ENCODE assay signal across 28 cellular contexts in the genomic region with DNA sequence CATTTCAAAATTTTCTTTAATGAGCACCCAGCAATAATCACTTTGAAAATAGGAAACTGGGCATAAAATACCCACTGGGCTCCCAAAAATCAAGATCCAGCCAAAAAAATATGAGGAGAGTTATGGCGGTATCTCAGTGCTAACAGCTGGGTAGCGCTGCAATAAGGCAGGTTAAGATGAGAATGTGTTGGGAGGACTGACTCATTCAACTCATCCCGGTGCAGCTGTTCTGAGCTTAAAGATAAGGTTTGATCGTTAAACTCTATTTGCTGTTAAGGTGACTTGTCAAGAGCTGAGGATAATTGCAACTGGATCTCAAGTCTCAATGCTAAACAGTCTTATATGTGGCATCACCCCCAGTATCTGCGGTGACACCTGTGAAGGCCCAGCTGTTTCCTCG.
"Had no signal": no experiment of that assay in that cellular context is flagged by ENCODE, and none has a peak within 500 bp of the region (broad histone marks: within the 10 kb centered on the region; RNA-seq: fewer than 3 reads in every experiment).

No MANE protein-coding gene starts in this region.

- H2AFZ ChIP-seq: hepatocyte had no signal

- H3K4me1 ChIP-seq: colonic mucosa, esophagus muscularis mucosa, esophagus squamous epithelium, foreskin keratinocyte, gastrocnemius medialis, gastroesophageal sphincter, heart left ventricle, heart right ventricle had no signal

- DNase-seq: colonic mucosa; cortex of kidney; dermis blood vessel endothelial cell; dorsolateral prefrontal cortex; effector CD4-positive, alpha-beta T cell; effector CD8-positive, alpha-beta T cell; effector memory CD4-positive, alpha-beta T cell; effector memory CD8-positive, alpha-beta T cell; endodermal cell; erythroblast; esophagus squamous epithelium; foreskin fibroblast; foreskin keratinocyte; foreskin melanocyte; gastrocnemius medialis; glutamatergic neuron; head of caudate nucleus; heart left ventricle; heart right ventricle had no signal

- FAIRE-seq: endometrium, endothelial cell of umbilical vein, frontal cortex had no signal

- H3K27ac ChIP-seq: colonic mucosa, coronary artery, dorsolateral prefrontal cortex, epithelial cell of prostate, esophagus muscularis mucosa, esophagus squamous epithelium, foreskin keratinocyte, gastrocnemius medialis, gastroesophageal sphincter, heart left ventricle, heart right ventricle, hepatocyte had no signal

- H3K4me2 ChIP-seq: hepatocyte had no signal

- H3K79me2 ChIP-seq: hepatocyte had no signal

- H3K27me3 ChIP-seq: colonic mucosa, esophagus muscularis mucosa, esophagus squamous epithelium, gastrocnemius medialis, gastroesophageal sphincter, heart left ventricle, heart right ventricle, hepatocyte had no signal

- H3K9me3 ChIP-seq: colonic mucosa, esophagus muscularis mucosa, esophagus squamous epithelium, gastrocnemius medialis, gastroesophageal sphincter, heart left ventricle, heart right ventricle had no signal

- H3K36me3 ChIP-seq: colonic mucosa, esophagus muscularis mucosa, esophagus squamous epithelium, gastrocnemius medialis, gastroesophageal sphincter, heart left ventricle, heart right ventricle had no signal

- H3K4me3 ChIP-seq: colonic mucosa, coronary artery, dorsolateral prefrontal cortex, esophagus muscularis mucosa, esophagus squamous epithelium, gastrocnemius medialis, gastroesophageal sphincter, heart left ventricle, heart right ventricle, hepatocyte had no signal

- ATAC-seq: effector memory CD8-positive, alpha-beta T cell; esophagus mucosa; foreskin keratinocyte; gastrocnemius medialis; gastroesophageal sphincter; heart left ventricle; heart right ventricle had no signal
